8 cellular contexts compared by ENCODE assay signal in the genomic region with DNA sequence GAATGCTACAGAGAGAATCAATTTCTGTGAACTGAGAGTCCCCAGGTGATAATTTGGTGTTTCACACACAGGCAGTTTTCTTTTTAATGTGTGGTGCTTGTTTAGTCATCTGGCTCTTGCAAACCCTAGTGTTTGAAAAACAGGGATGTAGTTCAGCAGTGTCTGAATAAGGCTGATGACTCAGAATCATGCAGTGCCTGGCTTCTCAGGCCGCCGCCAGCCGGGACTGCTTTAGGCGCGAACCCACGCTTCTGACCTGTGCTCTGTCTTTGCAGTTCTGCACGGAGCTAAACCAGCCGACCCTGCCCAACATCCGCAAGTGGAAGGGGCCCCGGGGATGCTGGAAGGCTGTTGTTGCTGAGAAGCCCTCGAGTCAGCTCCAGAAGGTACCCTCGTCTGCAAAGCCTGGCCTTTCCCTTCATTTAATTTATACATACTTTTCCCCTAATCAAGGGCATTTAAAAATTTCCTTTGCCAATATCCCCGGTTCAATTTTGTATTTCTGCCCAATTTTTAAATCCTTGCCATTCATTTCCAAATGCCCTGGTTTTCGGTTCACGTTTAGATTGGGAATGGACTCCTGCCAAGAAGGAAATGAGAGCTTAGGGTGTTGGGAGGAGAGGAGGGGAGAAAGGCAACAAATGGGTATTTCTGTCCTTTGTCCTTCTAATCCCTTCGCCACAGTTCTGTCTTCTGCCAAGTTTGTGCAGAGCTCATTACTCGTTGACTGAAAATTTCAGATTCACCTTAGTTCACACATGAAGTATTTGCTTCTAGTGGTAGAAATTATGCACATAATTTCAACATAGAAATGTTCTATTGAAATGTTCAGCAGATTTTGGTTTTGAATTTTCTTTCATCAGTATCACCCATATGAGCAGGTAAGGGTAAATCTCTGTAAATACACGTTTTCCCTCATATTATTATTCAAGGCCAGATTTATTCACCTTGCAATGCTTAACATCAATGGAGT.
DNase-seq lines count a peak whose midpoint lies in the region; ATAC-seq and TF ChIP-seq lines count a peak whose summit lies in the region.

No MANE protein-coding gene starts in this region.

- peak overlapping the region; percentile 67 for H3K27ac ChIP-seq in PC-9
- no peak overlapping the region for H3K27ac ChIP-seq in epithelial cell of prostate
- H3K27ac ChIP-seq in aorta (ENCODE audit: low read depth in 1 of 2, low read length in 2 of 2): peak overlapping the region in 1 of 2 donors; percentile 36

- BruUV-seq in PC-9 (replicated peaks; lab: Mats Ljungman, UMichigan): no TSS peak

- H2AFZ ChIP-seq in PC-9: peak overlapping the region; percentile 29

- DNase-seq in PC-9: peak; percentile 68 to 92
- peak; percentile 72 for DNase-seq in epithelial cell of prostate (ENCODE audit: low read depth, low spot score)
- no peak for DNase-seq in mesothelial cell of epicardium (ENCODE audit: low spot score in 2 of 2, unreplicated experiment in 2 of 2)
- DNase-seq in aorta: peak; percentile 89
- no peak for DNase-seq in NCI-H1930 (lab: John Stamatoyannopoulos, UW)

- H3K9me3 ChIP-seq in PC-9 (ENCODE audit: insufficient read depth, low read depth) (no peaks in the 10 kb centered on the region), aorta (ENCODE audit: control insufficient read depth, low read length) (no peaks in the 10 kb centered on the region)

- ATAC-seq in GM18502 (IDR thresholded peaks at IDR 0.05; ENCODE audit: poor library complexity, unreplicated experiment) (peak; percentile 45), HG03378 (IDR thresholded peaks at IDR 0.05; ENCODE audit: unreplicated experiment) (peak; percentile 39), aorta (ENCODE audit: low FRiP score) (peak; percentile 83), HG03457 (IDR thresholded peaks at IDR 0.05; ENCODE audit: unreplicated experiment) (no peak)

- peak overlapping the region; percentile 4 for H3K4me3 Mint-ChIP-seq in mesothelial cell of epicardium

- H3K27me3 ChIP-seq in PC-9 (ENCODE audit: insufficient read depth, low read depth): no peaks in the 10 kb centered on the region
- H3K27me3 ChIP-seq in aorta (ENCODE audit: control insufficient read depth in 1 of 2, insufficient read depth in 2 of 2, low read length in 1 of 2): no peaks in the 10 kb centered on the region

- H3K4me1 Mint-ChIP-seq in mesothelial cell of epicardium: peaks cover 44% of the 10 kb centered on the region

- WGBS in aorta, 2 donors: 4% methylated on average over 18 of the region's 18 CpGs

- H3F3A ChIP-seq in PC-9 (ENCODE audit: insufficient read depth, low read depth): peaks cover 38% of the 10 kb centered on the region

- CTCF ChIA-PET in PC-9 (lab: Charles Lee): interaction anchor here (0.6 to 1.1 kb wide), 2 partner anchors 165 to 195 kb away, joined by 3 to 11 read pairs; no protein-coding TSS in a partner anchor

- peaks cover 73% of the 10 kb centered on the region for H3K4me1 ChIP-seq in PC-9 (replicated peaks; ENCODE audit: insufficient read depth)
- H3K4me1 ChIP-seq in aorta (ENCODE audit: control insufficient read depth in 1 of 2, insufficient read depth in 2 of 2, low read length in 2 of 2): peaks cover 0 to 17% of the 10 kb centered on the region in 2 donors

- H3K9me3 Mint-ChIP-seq in mesothelial cell of epicardium: no peaks in the 10 kb centered on the region

- peak overlapping the region; percentile 78 for H3K27ac Mint-ChIP-seq in mesothelial cell of epicardium

- H3K4me3 ChIP-seq in PC-9 (peak overlapping the region; percentile 50), aorta (ENCODE audit: low read length in 2 of 2) (no peak overlapping the region)

- POLR2A ChIA-PET in PC-9 (lab: Charles Lee; ENCODE audit: unreplicated experiment): interaction anchor here (0.5 to 0.7 kb wide), 2 partner anchors 124 to 226 kb away, joined by 3 to 4 read pairs; no protein-coding TSS in a partner anchor

- H3K9me2 ChIP-seq in PC-9 (ENCODE audit: insufficient read depth): no peaks in the 10 kb centered on the region

- H3K27me3 Mint-ChIP-seq in mesothelial cell of epicardium (ENCODE audit: low read depth): no peaks in the 10 kb centered on the region

- intact Hi-C loops in PC-9 (cut with micrococcal nuclease; ENCODE audit: unreplicated experiment): loop anchor here (2.0 kb wide), 1 partner anchor 74 kb away; no protein-coding TSS in a partner anchor
- intact Hi-C loops in aorta (cut with DNase I): loop anchor here in 1 of 2 donors (5.0 kb wide), 1 partner anchor 74 kb away; no protein-coding TSS in a partner anchor

- H3K79me2 ChIP-seq in PC-9 (ENCODE audit: low read depth): peaks cover 16% of the 10 kb centered on the region; the same call in 1 of the 2 replicates

- H4K20me1 ChIP-seq in PC-9 (ENCODE audit: insufficient read depth): no peaks in the 10 kb centered on the region

- peak overlapping the region; percentile 76 for H3K4me2 ChIP-seq in PC-9

- TF ChIP-seq CTCF in PC-9 (conservative IDR thresholded peaks at IDR 0.05) (no peak), mesothelial cell of epicardium (IDR thresholded peaks at IDR 0.05; ENCODE audit: unreplicated experiment) (no peak)

- no peaks in the 10 kb centered on the region for H3K36me3 Mint-ChIP-seq in mesothelial cell of epicardium

- H3K36me3 ChIP-seq in PC-9 (ENCODE audit: low read depth): no peaks in the 10 kb centered on the region
- H3K36me3 ChIP-seq in aorta (ENCODE audit: control insufficient read depth in 1 of 2, insufficient read depth in 2 of 2, low read length in 1 of 2): no peaks in the 10 kb centered on the region

Comparison
In these comparisons a context has a peak if more than half of its experiments do, and no peak if none do; other contexts are left out.
1. DNase-seq: peak in PC-9 (2 of 2), epithelial cell of prostate (single experiment) and aorta (2 of 2); none in mesothelial cell of epicardium (0 of 2) and NCI-H1930 (0 of 2).